Comparison of ENCODE assay signal across 13 cellular contexts in the genomic region with DNA sequence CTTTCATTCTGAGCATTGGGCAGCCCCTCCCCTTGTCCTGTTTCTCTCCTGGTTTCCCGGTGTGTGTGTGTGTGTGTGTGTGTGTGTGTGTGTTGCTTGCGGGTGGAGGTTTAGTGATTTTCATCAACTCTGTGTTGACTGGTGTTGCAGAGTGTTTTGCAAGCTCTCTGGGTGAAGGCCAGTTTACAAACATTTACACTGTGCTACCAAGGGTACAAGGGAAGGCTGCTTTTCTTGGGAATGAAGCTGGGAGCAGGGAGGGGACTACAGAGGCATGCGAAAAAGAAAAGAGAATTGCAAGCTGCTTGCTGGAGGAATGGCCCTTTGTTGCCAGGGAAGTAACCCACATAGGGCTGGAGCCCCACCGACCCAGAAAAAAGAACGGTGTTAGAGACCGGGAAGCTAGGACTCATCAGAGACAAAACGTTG. TPM values are rescaled to one million over a fixed set of nuclear protein-coding genes. Genes with fewer than 3 reads are reported as not detected.
DNase-seq lines count a peak whose midpoint lies in the region; ATAC-seq lines count a peak whose summit lies in the region.
"Had no signal": no experiment of that assay in that cellular context is flagged by ENCODE, and none has a peak within 500 bp of the region (broad histone marks: within the 10 kb centered on the region; RNA-seq: fewer than 3 reads in every experiment).

No MANE protein-coding gene starts in this region.

- no peak for DNase-seq in CD4-positive, alpha-beta memory T cell
- DNase-seq in NT2/D1 (ENCODE audit: low read depth, low spot score) (no peak), fibroblast of gingiva (ENCODE audit: low read depth) (peak; percentile 94), NCI-H2081 (lab: John Stamatoyannopoulos, UW) (no peak)
- peak; percentile 15 for DNase-seq in natural killer cell treated with Interleukin-12 subunit alpha and Interleukin-12 subunit beta and Interleukin-15 and Interleukin-18, amount 100 ng/mL, for 72 hours (ENCODE audit: low spot score)
- no peak for DNase-seq in activated naive CD4-positive, alpha-beta T cell treated with anti-CD3 and anti-CD28 coated beads, Interleukin-2, amount 50 U/mL, for 72 hours (ENCODE audit: low spot score in 2 of 2)
- DNase-seq in stimulated activated CD4-positive, alpha-beta T cell treated with anti-CD3 and anti-CD28 coated beads, Interleukin-12 subunit alpha, Interleukin-12 subunit beta, amount 100 ng/mL, for 4 hours, result no peak
- DNase-seq: GOT3, heart left ventricle, Kasumi-1, NCI-H2171, small intestine had no signal

- no peaks in the 10 kb centered on the region for H3K9me3 ChIP-seq in CD4-positive, alpha-beta memory T cell (ENCODE audit: control insufficient read depth in 1 of 2, low read length in 2 of 2)
- no peaks in the 10 kb centered on the region for H3K9me3 ChIP-seq in NT2/D1 (ENCODE audit: insufficient read depth, low read length)
- H3K9me3 ChIP-seq: heart left ventricle had no signal

- H3K36me3 Mint-ChIP-seq in CD4-positive, alpha-beta memory T cell, result peaks cover 13 to 15% of the 10 kb centered on the region in 2 donors
- H3K36me3 Mint-ChIP-seq in natural killer cell treated with Interleukin-12 subunit alpha and Interleukin-12 subunit beta and Interleukin-15 and Interleukin-18, amount 100 ng/mL, for 72 hours, result no peaks in the 10 kb centered on the region
- H3K36me3 Mint-ChIP-seq in activated naive CD4-positive, alpha-beta T cell treated with anti-CD3 and anti-CD28 coated beads, Interleukin-2, amount 50 U/mL, for 72 hours, result peaks cover 6 to 12% of the 10 kb centered on the region in 2 donors

- H3K9ac ChIP-seq in NT2/D1 (ENCODE audit: insufficient read length, low read depth), result peak overlapping the region; percentile 42

- no peak overlapping the region for H3K27ac ChIP-seq in CD4-positive, alpha-beta memory T cell (ENCODE audit: low read depth, low read length)
- H3K27ac ChIP-seq: heart left ventricle had no signal

- H3K9me3 Mint-ChIP-seq in CD4-positive, alpha-beta memory T cell, result no peaks in the 10 kb centered on the region
- H3K9me3 Mint-ChIP-seq in natural killer cell treated with Interleukin-12 subunit alpha and Interleukin-12 subunit beta and Interleukin-15 and Interleukin-18, amount 100 ng/mL, for 72 hours, result no peaks in the 10 kb centered on the region
- H3K9me3 Mint-ChIP-seq in activated naive CD4-positive, alpha-beta T cell treated with anti-CD3 and anti-CD28 coated beads, Interleukin-2, amount 50 U/mL, for 72 hours, result peaks cover 0 to 4% of the 10 kb centered on the region in 2 donors

- H3K27me3 Mint-ChIP-seq in CD4-positive, alpha-beta memory T cell, result no peaks in the 10 kb centered on the region
- H3K27me3 Mint-ChIP-seq in natural killer cell treated with Interleukin-12 subunit alpha and Interleukin-12 subunit beta and Interleukin-15 and Interleukin-18, amount 100 ng/mL, for 72 hours, result no peaks in the 10 kb centered on the region

- CTCF ChIA-PET in CD4-positive, alpha-beta memory T cell (lab: Charles Lee; ENCODE audit: partially characterized antibody), result interaction anchor here (1.2 to 1.3 kb wide), 2 partner anchors 10 to 99 kb away, joined by 4 read pairs; no protein-coding TSS in a partner anchor

- POLR2A ChIA-PET in CD4-positive, alpha-beta memory T cell (lab: Charles Lee; ENCODE audit: partially characterized antibody), result interaction anchor here (0.7 to 1.1 kb wide), 3 partner anchors 16 to 30 kb away, joined by 3 to 5 read pairs (median 3); a partner anchor contains a TSS

- H3K27ac Mint-ChIP-seq in CD4-positive, alpha-beta memory T cell, result peak overlapping the region; percentile 71 to 89 (median 81)
- H3K27ac Mint-ChIP-seq in natural killer cell treated with Interleukin-12 subunit alpha and Interleukin-12 subunit beta and Interleukin-15 and Interleukin-18, amount 100 ng/mL, for 72 hours, result peak overlapping the region; percentile 21 to 71
- peak overlapping the region in 1 of 2 donors; percentile 18 for H3K27ac Mint-ChIP-seq in activated naive CD4-positive, alpha-beta T cell treated with anti-CD3 and anti-CD28 coated beads, Interleukin-2, amount 50 U/mL, for 72 hours

- H3K4me3 ChIP-seq in CD4-positive, alpha-beta memory T cell (ENCODE audit: low read length in 2 of 2), result no peak overlapping the region
- no peak overlapping the region for H3K4me3 ChIP-seq in NT2/D1 (ENCODE audit: insufficient read length, low read depth)
- H3K4me3 ChIP-seq: heart left ventricle had no signal

- intact Hi-C loops in CD4-positive, alpha-beta memory T cell (cut with micrococcal nuclease), result no loop called here

- H3K4me1 ChIP-seq in CD4-positive, alpha-beta memory T cell (ENCODE audit: insufficient read depth, low read length), result peaks cover 85% of the 10 kb centered on the region
- H3K4me1 ChIP-seq in NT2/D1 (ENCODE audit: insufficient read depth, insufficient read length), result no peaks in the 10 kb centered on the region

- H3K27me3 ChIP-seq in CD4-positive, alpha-beta memory T cell (ENCODE audit: insufficient read depth, low read length), result no peaks in the 10 kb centered on the region
- H3K27me3 ChIP-seq in NT2/D1 (ENCODE audit: insufficient read depth, insufficient read length), result no peaks in the 10 kb centered on the region
- H3K27me3 ChIP-seq: heart left ventricle had no signal

- H3K36me3 ChIP-seq in CD4-positive, alpha-beta memory T cell (ENCODE audit: insufficient read depth, low read length), result no peaks in the 10 kb centered on the region
- H3K36me3 ChIP-seq in NT2/D1 (ENCODE audit: insufficient read depth, insufficient read length, low read length), result no peaks in the 10 kb centered on the region
- H3K36me3 ChIP-seq: heart left ventricle had no signal

- peak overlapping the region in 4 of 8 donors; percentile 2 to 73 (median 48) for H3K4me3 Mint-ChIP-seq in CD4-positive, alpha-beta memory T cell
- peak overlapping the region; percentile 48 for H3K4me3 Mint-ChIP-seq in natural killer cell treated with Interleukin-12 subunit alpha and Interleukin-12 subunit beta and Interleukin-15 and Interleukin-18, amount 100 ng/mL, for 72 hours

- H3K4me1 Mint-ChIP-seq in CD4-positive, alpha-beta memory T cell, result peaks cover 73 to 100% (median 86%) of the 10 kb centered on the region in 4 donors
- H3K4me1 Mint-ChIP-seq in natural killer cell treated with Interleukin-12 subunit alpha and Interleukin-12 subunit beta and Interleukin-15 and Interleukin-18, amount 100 ng/mL, for 72 hours (ENCODE audit: low read depth in 2 of 2), result peaks cover 53 to 64% of the 10 kb centered on the region in 2 donors

- ATAC-seq in natural killer cell treated with Interleukin-12 subunit alpha and Interleukin-12 subunit beta and Interleukin-15 and Interleukin-18, amount 100 ng/mL, for 72 hours, result peak in 1 of 2 donors; percentile 17
- ATAC-seq in HG02763 (IDR thresholded peaks at IDR 0.05; ENCODE audit: unreplicated experiment), result no peak
- no peak for ATAC-seq in activated naive CD4-positive, alpha-beta T cell treated with anti-CD3 and anti-CD28 coated beads, Interleukin-2, amount 50 U/mL, for 72 hours

RNA-seq across cellular contexts. Expression of a gene that starts 29.6 kb away (rescaled TPM):
- total RNA-seq in CD4-positive, alpha-beta memory T cell, result 10 to 100 TPM; 38.8 to 40.5 TPM
- polyA plus RNA-seq in CD4-positive, alpha-beta memory T cell, result 10 to 100 TPM in 1 of 2 donors, 1 to 10 TPM in 1; 6.0 to 12.4 TPM
- 10 to 100 TPM; 13.2 to 22.0 TPM for total RNA-seq in natural killer cell treated with Interleukin-12 subunit alpha and Interleukin-12 subunit beta and Interleukin-15 and Interleukin-18, amount 100 ng/mL, for 72 hours
- 1 to 10 TPM; 5.0 to 6.5 TPM for total RNA-seq in activated naive CD4-positive, alpha-beta T cell treated with anti-CD3 and anti-CD28 coated beads, Interleukin-2, amount 50 U/mL, for 72 hours

Comparison
In these comparisons a context has a peak if more than half of its experiments do, and no peak if none do; other contexts are left out.
1. DNase-seq: peak in fibroblast of gingiva (single experiment) and natural killer cell treated with Interleukin-12 subunit alpha and Interleukin-12 subunit beta and Interleukin-15 and Interleukin-18, amount 100 ng/mL, for 72 hours (single experiment); none in CD4-positive, alpha-beta memory T cell (0 of 5), NT2/D1 (single experiment), activated naive CD4-positive, alpha-beta T cell treated with anti-CD3 and anti-CD28 coated beads, Interleukin-2, amount 50 U/mL, for 72 hours (0 of 2), NCI-H2081 (0 of 2) and stimulated activated CD4-positive, alpha-beta T cell treated with anti-CD3 and anti-CD28 coated beads, Interleukin-12 subunit alpha, Interleukin-12 subunit beta, amount 100 ng/mL, for 4 hours (single experiment).